Comparison of ENCODE assay signal across 8 cellular contexts in the genomic region with DNA sequence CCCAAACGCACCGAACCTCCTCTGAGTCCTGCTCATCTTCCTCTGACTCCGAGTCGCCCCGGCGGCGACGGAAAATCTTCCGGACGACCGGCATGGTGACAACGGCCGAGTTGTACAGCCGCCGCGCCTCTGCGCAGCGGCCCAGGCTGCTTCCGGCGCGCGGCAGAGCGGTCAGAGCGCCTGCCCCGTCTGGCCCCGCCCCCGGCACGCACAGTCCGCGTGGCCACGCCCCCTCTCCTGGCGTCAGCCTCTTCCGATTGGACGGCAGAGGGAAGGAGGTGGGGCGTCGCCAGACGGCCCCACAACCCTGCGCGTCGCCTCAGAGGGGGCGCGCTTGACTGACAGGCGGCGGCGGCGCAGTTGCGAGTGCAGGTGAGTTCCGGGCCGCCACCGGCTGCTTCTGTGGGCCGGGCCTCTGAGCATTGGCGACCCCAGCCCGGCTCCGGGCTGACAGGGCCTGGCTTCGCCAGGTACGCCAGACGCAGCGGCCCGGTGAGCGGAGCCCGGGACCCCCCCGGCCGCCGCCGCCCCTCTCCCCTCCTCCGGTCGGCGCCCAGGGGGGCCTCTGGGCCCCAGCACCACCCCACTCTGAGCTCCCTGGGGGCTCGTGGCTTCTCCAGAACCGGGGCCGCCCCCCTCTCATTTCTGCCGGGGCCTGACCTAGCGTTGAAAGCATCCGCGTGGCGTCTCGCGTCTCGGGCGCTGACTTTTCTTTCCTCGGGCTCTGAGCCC. TPM values are rescaled to one million over a fixed set of nuclear protein-coding genes. Genes with fewer than 3 reads are reported as not detected.
DNase-seq lines count a peak whose midpoint lies in the region; ATAC-seq and TF ChIP-seq lines count a peak whose summit lies in the region.

A gene with protein sequence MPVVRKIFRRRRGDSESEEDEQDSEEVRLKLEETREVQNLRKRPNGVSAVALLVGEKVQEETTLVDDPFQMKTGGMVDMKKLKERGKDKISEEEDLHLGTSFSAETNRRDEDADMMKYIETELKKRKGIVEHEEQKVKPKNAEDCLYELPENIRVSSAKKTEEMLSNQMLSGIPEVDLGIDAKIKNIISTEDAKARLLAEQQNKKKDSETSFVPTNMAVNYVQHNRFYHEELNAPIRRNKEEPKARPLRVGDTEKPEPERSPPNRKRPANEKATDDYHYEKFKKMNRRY (minus strand): TSS at position 148 of the 732 bp plus-strand sequence. CDS start 54 bp downstream, at position 94.
A gene (plus strand): TSS at position 331 of the 732 bp plus-strand sequence. CDS start 17,098 bp downstream, outside the sequence.

- ATAC-seq in GM21529 (IDR thresholded peaks at IDR 0.05; ENCODE audit: unreplicated experiment): peak; percentile 91

- H3K4me3 Mint-ChIP-seq in IgD-negative memory B cell: peak within 1 kb of the TSS; percentile 96 to 99 (median 98)

- no peak for TF ChIP-seq CTCF in epithelial cell of esophagus (IDR thresholded peaks at IDR 0.05; ENCODE audit: insufficient read depth, low read depth, low read length, missing control alignments)

- peaks cover 3% of the 10 kb centered on the region for H3K36me3 Mint-ChIP-seq in IgD-negative memory B cell

- H3K4me1 Mint-ChIP-seq in IgD-negative memory B cell: peaks cover 19 to 36% (median 33%) of the 10 kb centered on the region in 3 donors

- no peaks in the 10 kb centered on the region for H3K27me3 Mint-ChIP-seq in IgD-negative memory B cell

- no peaks in the 10 kb centered on the region for H3K27me3 ChIP-seq in mononuclear cell (ENCODE audit: insufficient read depth, low read length)

- no peaks in the 10 kb centered on the region for H3K9me3 Mint-ChIP-seq in IgD-negative memory B cell

- peaks cover 50% of the 10 kb centered on the region for H3K4me1 ChIP-seq in mononuclear cell (ENCODE audit: insufficient read depth, low read length)

- no peaks in the 10 kb centered on the region for H3K9me3 ChIP-seq in mononuclear cell (ENCODE audit: low read depth, low read length)

- DNase-seq in DMS 273 (lab: John Stamatoyannopoulos, UW; ENCODE audit: unreplicated experiment): peak; percentile 98
- peak; percentile 97 for DNase-seq in OCI-M1 (lab: John Stamatoyannopoulos, UW)
- DNase-seq in activated T-cell treated with anti-CD3 and anti-CD28 coated beads for 24 hours (ENCODE audit: low read depth): peak; percentile 97
- peak; percentile 97 for DNase-seq in epithelial cell of esophagus (ENCODE audit: low read depth)
- peak; percentile 94 to 99 for DNase-seq in stimulated activated CD8-positive, alpha-beta memory T cell treated with anti-CD3 and anti-CD28 coated beads, Interleukin-2, amount 100 ng/mL, for 48 hours (ENCODE audit: low read depth in 2 of 2)

- H3K4me3 ChIP-seq in epithelial cell of esophagus (ENCODE audit: low read length) (peak within 1 kb of the TSS; percentile 91), mononuclear cell (ENCODE audit: low read length) (peak within 1 kb of the TSS; percentile 93)

- H3K27ac Mint-ChIP-seq in IgD-negative memory B cell: peak within 1 kb of the TSS; percentile 98 to 100 (median 99)

RNA-seq across cellular contexts. Expression of the first gene that starts in this region (rescaled TPM):
- 119 TPM for polyA plus RNA-seq in IgD-negative memory B cell
- 169 TPM for total RNA-seq in mononuclear cell

RNA-seq across cellular contexts. Expression of the second gene that starts in this region (rescaled TPM):
- polyA plus RNA-seq in IgD-negative memory B cell: 24.5 TPM
- 17.1 TPM for total RNA-seq in mononuclear cell

Comparison
In these comparisons a context has a peak if more than half of its experiments do, and no peak if none do; other contexts are left out.
1. Peak in every context shown above with its lines: DNase-seq, ATAC-seq and H3K4me3 ChIP-seq.